Comparison of ENCODE assay signal across 20 cellular contexts in the genomic region with DNA sequence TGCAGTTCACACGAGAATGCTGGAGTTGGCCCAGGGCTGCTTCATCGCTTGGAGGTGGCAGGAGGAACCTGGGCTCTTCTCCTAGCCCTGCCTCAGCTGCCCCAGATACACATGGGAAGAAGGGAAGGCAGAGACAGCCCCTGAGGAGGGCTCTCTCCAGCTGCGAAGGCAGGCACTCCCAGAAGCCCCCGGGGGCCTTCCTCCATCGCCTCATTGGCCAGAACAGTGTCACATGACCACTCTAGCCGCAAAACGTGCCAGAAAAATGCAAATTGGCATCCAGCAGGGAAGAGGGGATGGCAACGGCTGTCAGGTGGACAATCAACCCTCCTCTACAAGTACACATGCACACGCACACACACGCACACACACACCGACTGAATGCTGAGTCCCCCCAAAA.
DNase-seq lines count a peak whose midpoint lies in the region; ATAC-seq lines count a peak whose summit lies in the region.
"Had no signal": no experiment of that assay in that cellular context is flagged by ENCODE, and none has a peak within 500 bp of the region (broad histone marks: within the 10 kb centered on the region; RNA-seq: fewer than 3 reads in every experiment).

No MANE protein-coding gene starts in this region.

- H3K27ac ChIP-seq in BLaER1 (no peak overlapping the region), mesenchymal stem cell (ENCODE audit: low read length, poor library complexity, severe bottlenecking) (no peak overlapping the region)
- no peak overlapping the region for H3K27ac ChIP-seq in CD8-positive, alpha-beta memory T cell (ENCODE audit: low read depth, low read length)
- H3K27ac ChIP-seq: GM23248, parathyroid adenoma, sigmoid colon had no signal

- CTCF ChIA-PET in CD8-positive, alpha-beta memory T cell (lab: Charles Lee), result interaction anchor here (1.2 to 1.5 kb wide), 2 partner anchors 8 to 11 kb away, joined by 3 to 6 read pairs; no protein-coding TSS in a partner anchor

- 87% methylated on average over 7 of the region's 11 CpGs for WGBS in mesenchymal stem cell

- H3K27ac Mint-ChIP-seq in CD8-positive, alpha-beta memory T cell, result peak overlapping the region in 7 of 8 donors; percentile 27 to 91 (median 80)
- H3K27ac Mint-ChIP-seq in activated naive CD8-positive, alpha-beta T cell treated with anti-CD3 and anti-CD28 coated beads, Interleukin-2, amount 50 U/mL, for 24 hours, result peak overlapping the region; percentile 48
- H3K27ac Mint-ChIP-seq: dendritic cell treated with granulocyte-macrophage colony-stimulating factor and Interleukin-4, amounts not matched to agents 40 ng/mL and 50 ng/mL, for 4 days had no signal

- no peaks in the 10 kb centered on the region for H3K27me3 Mint-ChIP-seq in CD8-positive, alpha-beta memory T cell
- no peaks in the 10 kb centered on the region for H3K27me3 Mint-ChIP-seq in activated naive CD8-positive, alpha-beta T cell treated with anti-CD3 and anti-CD28 coated beads, Interleukin-2, amount 50 U/mL, for 24 hours
- H3K27me3 Mint-ChIP-seq: stimulated activated naive B cell treated with anti-CD40 and anti-IgM and Interleukin-4, amounts not matched to agents 10 μg/mL and 1 μg/mL and 100 μg/mL, for 72 hours had no signal

- no peaks in the 10 kb centered on the region for H3K9me3 ChIP-seq in BLaER1
- H3K9me3 ChIP-seq in CD8-positive, alpha-beta memory T cell (ENCODE audit: low read length), result no peaks in the 10 kb centered on the region
- no peaks in the 10 kb centered on the region for H3K9me3 ChIP-seq in mesenchymal stem cell (ENCODE audit: control insufficient read depth, low read length)
- H3K9me3 ChIP-seq: sigmoid colon, transverse colon had no signal

- POLR2A ChIA-PET in CD8-positive, alpha-beta memory T cell (lab: Charles Lee), result no interaction called here

- peaks cover 100% of the 10 kb centered on the region for H4K20me1 ChIP-seq in BLaER1

- peak overlapping the region in 1 of 2 experiments; percentile 4 for H2BK12ac ChIP-seq in mesenchymal stem cell (ENCODE audit: low read length in 2 of 2)

- H3K36me3 ChIP-seq in BLaER1, result peaks cover 72% of the 10 kb centered on the region
- peaks cover 5% of the 10 kb centered on the region for H3K36me3 ChIP-seq in CD8-positive, alpha-beta memory T cell (ENCODE audit: insufficient read depth, low read length)
- peaks cover 0 to 8% of the 10 kb centered on the region in 2 experiments for H3K36me3 ChIP-seq in mesenchymal stem cell (ENCODE audit: control insufficient read depth in 1 of 2, insufficient read depth in 2 of 2, low read depth in 1 of 2, low read length in 2 of 2)
- H3K36me3 ChIP-seq: sigmoid colon, transverse colon had no signal

- peak overlapping the region; percentile 23 for H4K8ac ChIP-seq in mesenchymal stem cell (ENCODE audit: low read length)

- no peak for DNase-seq in CD8-positive, alpha-beta memory T cell
- DNase-seq in activated naive CD8-positive, alpha-beta T cell treated with anti-CD3 and anti-CD28 coated beads, Interleukin-2, amount 50 U/mL, for 24 hours, result no peak
- DNase-seq in mesenchymal stem cell (no peak), middle frontal gyrus (ENCODE audit: extremely low spot score, low spot score) (no peak)
- DNase-seq in stimulated activated naive CD4-positive, alpha-beta T cell treated with Interleukin-2 at 50 U/mL for 16 hours (lab: John Stamatoyannopoulos, UW), result no peak
- DNase-seq in stimulated activated CD4-positive, alpha-beta T cell treated with anti-CD3 and anti-CD28 coated beads, Interleukin-4, amount 100 ng/mL, for 1 hour, result no peak
- DNase-seq: amygdala; COR-L47; GM23248; NCI-H1694 treated with DMSO at 0.1 percent for 48 hours; NCI-H748 treated with DMSO at 0.1 percent for 48 hours; OCI-M1; sigmoid colon; stimulated activated naive B cell treated with anti-CD40 and anti-IgM and Interleukin-4, amounts not matched to agents 10 μg/mL and 1 μg/mL and 100 μg/mL, for 72 hours; transverse colon had no signal

- no peak overlapping the region for H3K14ac ChIP-seq in mesenchymal stem cell (ENCODE audit: low read length in 2 of 2)

- H3K4me3 ChIP-seq in BLaER1 (no peak overlapping the region), mesenchymal stem cell (ENCODE audit: insufficient read depth in 1 of 2, low read depth in 1 of 2, low read length in 2 of 2) (no peak overlapping the region)
- H3K4me3 ChIP-seq in CD8-positive, alpha-beta memory T cell (ENCODE audit: low read length), result no peak overlapping the region
- H3K4me3 ChIP-seq: GM23248, sigmoid colon, transverse colon had no signal

- H2BK120ac ChIP-seq in mesenchymal stem cell (ENCODE audit: low read depth, low read length), result no peak overlapping the region

- H3K27me3 ChIP-seq in BLaER1 (no peaks in the 10 kb centered on the region), mesenchymal stem cell (ENCODE audit: control insufficient read depth in 1 of 2, insufficient read depth in 1 of 2, low read length in 2 of 2) (no peaks in the 10 kb centered on the region)
- H3K27me3 ChIP-seq in CD8-positive, alpha-beta memory T cell (ENCODE audit: insufficient read depth, low read length, poor library complexity, severe bottlenecking), result no peaks in the 10 kb centered on the region
- H3K27me3 ChIP-seq: sigmoid colon, transverse colon had no signal

- no peak overlapping the region for H3K4ac ChIP-seq in mesenchymal stem cell (ENCODE audit: low read depth in 1 of 2, low read length in 2 of 2)

- H2BK15ac ChIP-seq in mesenchymal stem cell (ENCODE audit: low read depth, poor library complexity, severe bottlenecking), result peak overlapping the region; percentile 62

- H3K4me1 ChIP-seq in BLaER1 (peaks cover 75% of the 10 kb centered on the region), mesenchymal stem cell (ENCODE audit: control insufficient read depth, insufficient read depth, low read depth, low read length) (peaks cover 14% of the 10 kb centered on the region)
- peaks cover 59% of the 10 kb centered on the region for H3K4me1 ChIP-seq in CD8-positive, alpha-beta memory T cell (ENCODE audit: insufficient read depth, low read length)

- H3K23ac ChIP-seq in mesenchymal stem cell (ENCODE audit: low read length in 2 of 2), result no peak overlapping the region

- H3K4me2 ChIP-seq in BLaER1, result 0 out of 2 replicates have a peak overlapping the region, but pooled peaks have one; percentile 0
- H3K4me2 ChIP-seq in mesenchymal stem cell (ENCODE audit: low read length, poor library complexity, severe bottlenecking), result no peak overlapping the region

- no peak overlapping the region for H3K4me3 Mint-ChIP-seq in CD8-positive, alpha-beta memory T cell
- no peak overlapping the region for H3K4me3 Mint-ChIP-seq in activated naive CD8-positive, alpha-beta T cell treated with anti-CD3 and anti-CD28 coated beads, Interleukin-2, amount 50 U/mL, for 24 hours
- H3K4me3 Mint-ChIP-seq: dendritic cell treated with granulocyte-macrophage colony-stimulating factor and Interleukin-4, amounts not matched to agents 40 ng/mL and 50 ng/mL, for 4 days; stimulated activated naive B cell treated with anti-CD40 and anti-IgM and Interleukin-4, amounts not matched to agents 10 μg/mL and 1 μg/mL and 100 μg/mL, for 72 hours had no signal

- no peak overlapping the region for H2AFZ ChIP-seq in mesenchymal stem cell (ENCODE audit: low read depth, low read length)
- H2AFZ ChIP-seq: GM23248, parathyroid adenoma had no signal

- no peak overlapping the region for H3K9ac ChIP-seq in BLaER1
- no peak overlapping the region for H3K9ac ChIP-seq in mesenchymal stem cell (ENCODE audit: low read length)
- H3K9ac ChIP-seq: GM23248, parathyroid adenoma had no signal

- H3K4me1 Mint-ChIP-seq in CD8-positive, alpha-beta memory T cell, result peaks cover 77 to 98% (median 96%) of the 10 kb centered on the region in 3 donors
- H3K4me1 Mint-ChIP-seq in activated naive CD8-positive, alpha-beta T cell treated with anti-CD3 and anti-CD28 coated beads, Interleukin-2, amount 50 U/mL, for 24 hours, result peaks cover 90% of the 10 kb centered on the region

- H4K91ac ChIP-seq in mesenchymal stem cell (ENCODE audit: low read length), result no peak overlapping the region

- H2AK5ac ChIP-seq in mesenchymal stem cell (ENCODE audit: low read length, severe bottlenecking), result no peak overlapping the region

- H3K18ac ChIP-seq in mesenchymal stem cell (ENCODE audit: low read depth in 1 of 2, low read length in 2 of 2), result peak overlapping the region in 1 of 2 experiments; percentile 21

- peaks cover 0 to 77% (median 28%) of the 10 kb centered on the region in 3 donors for H3K36me3 Mint-ChIP-seq in CD8-positive, alpha-beta memory T cell
- peaks cover 48% of the 10 kb centered on the region for H3K36me3 Mint-ChIP-seq in activated naive CD8-positive, alpha-beta T cell treated with anti-CD3 and anti-CD28 coated beads, Interleukin-2, amount 50 U/mL, for 24 hours (ENCODE audit: low read depth)

- no peak for ATAC-seq in activated naive CD8-positive, alpha-beta T cell treated with anti-CD3 and anti-CD28 coated beads, Interleukin-2, amount 50 U/mL, for 24 hours
- no peak for ATAC-seq in GM19023 (IDR thresholded peaks at IDR 0.05; ENCODE audit: unreplicated experiment)
- ATAC-seq: Right ventricle myocardium inferior had no signal

- H2BK5ac ChIP-seq in mesenchymal stem cell (ENCODE audit: low read depth, low read length, poor library complexity, severe bottlenecking), result no peak overlapping the region

- H3K79me1 ChIP-seq in mesenchymal stem cell (replicated peaks; ENCODE audit: low read length, poor library complexity, severe bottlenecking), result peaks cover 17% of the 10 kb centered on the region

- no peaks in the 10 kb centered on the region for H3K9me3 Mint-ChIP-seq in CD8-positive, alpha-beta memory T cell
- H3K9me3 Mint-ChIP-seq in activated naive CD8-positive, alpha-beta T cell treated with anti-CD3 and anti-CD28 coated beads, Interleukin-2, amount 50 U/mL, for 24 hours, result no peaks in the 10 kb centered on the region
- H3K9me3 Mint-ChIP-seq: dendritic cell treated with granulocyte-macrophage colony-stimulating factor and Interleukin-4, amounts not matched to agents 40 ng/mL and 50 ng/mL, for 4 days had no signal
